9 cellular contexts compared by ENCODE assay signal in genomic region chr12:8644345-8645248, GRCh38. TPM values are rescaled to one million over a fixed set of nuclear protein-coding genes. Genes with fewer than 3 reads are reported as not detected.
DNase-seq lines count a peak whose midpoint lies in the region; ATAC-seq lines count a peak whose summit lies in the region.
"Had no signal": no experiment of that assay in that cellular context is flagged by ENCODE, and none has a peak within 500 bp of the region (broad histone marks: within the 10 kb centered on the region; RNA-seq: fewer than 3 reads in every experiment).

No MANE protein-coding gene starts in this region.

- H3K4me1 Mint-ChIP-seq in natural killer cell treated with Interleukin-12 subunit alpha and Interleukin-12 subunit beta and Interleukin-15 and Interleukin-18, amount 100 ng/mL, for 72 hours (ENCODE audit: low read depth in 2 of 2) = peaks cover 34 to 43% of the 10 kb centered on the region in 2 donors
- H3K4me1 Mint-ChIP-seq: nephron had no signal

- H3K27ac Mint-ChIP-seq in natural killer cell treated with Interleukin-12 subunit alpha and Interleukin-12 subunit beta and Interleukin-15 and Interleukin-18, amount 100 ng/mL, for 72 hours = peak overlapping the region; percentile 34 to 62
- H3K27ac Mint-ChIP-seq: nephron had no signal

- peaks cover 14 to 24% of the 10 kb centered on the region in 2 donors for H3K27me3 Mint-ChIP-seq in natural killer cell treated with Interleukin-12 subunit alpha and Interleukin-12 subunit beta and Interleukin-15 and Interleukin-18, amount 100 ng/mL, for 72 hours

- ATAC-seq in HG03159 (IDR thresholded peaks at IDR 0.05; ENCODE audit: unreplicated experiment) = peak; percentile 68
- peak; percentile 80 to 84 for ATAC-seq in natural killer cell treated with Interleukin-12 subunit alpha and Interleukin-12 subunit beta and Interleukin-15 and Interleukin-18, amount 100 ng/mL, for 72 hours

- no peaks in the 10 kb centered on the region for H3K36me3 Mint-ChIP-seq in natural killer cell treated with Interleukin-12 subunit alpha and Interleukin-12 subunit beta and Interleukin-15 and Interleukin-18, amount 100 ng/mL, for 72 hours

- DNase-seq in activated CD4-positive, CD25-positive, alpha-beta regulatory T cell (lab: John Stamatoyannopoulos, UW) = peak in 3 of 4 experiments; percentile 1 to 4 (median 3)
- no peak for DNase-seq in activated CD4-positive, CD25-positive, alpha-beta regulatory T cell treated with anti-CD3 and anti-CD28 coated beads, Interleukin-2, amount 50 U/mL, for 72 hours
- DNase-seq in activated CD4-positive, alpha-beta T cell treated with anti-CD3 and anti-CD28 coated beads, Interleukin-2, amount 50 U/mL, for 1 hour = peak; percentile 26
- DNase-seq in natural killer cell treated with Interleukin-12 subunit alpha and Interleukin-12 subunit beta and Interleukin-15 and Interleukin-18, amount 100 ng/mL, for 72 hours (ENCODE audit: low spot score) = peak; percentile 76
- DNase-seq in NCI-H2196 treated with DMSO at 0.1 percent for 48 hours (lab: John Stamatoyannopoulos, UW; ENCODE audit: unreplicated experiment) = no peak
- no peak for DNase-seq in anterior cingulate cortex (lab: John Stamatoyannopoulos, UW)
- no peak for DNase-seq in NCI-H1092 (lab: John Stamatoyannopoulos, UW)

- peak overlapping the region; percentile 81 for H3K4me3 Mint-ChIP-seq in natural killer cell treated with Interleukin-12 subunit alpha and Interleukin-12 subunit beta and Interleukin-15 and Interleukin-18, amount 100 ng/mL, for 72 hours
- H3K4me3 Mint-ChIP-seq: nephron had no signal

- H3K9me3 Mint-ChIP-seq in natural killer cell treated with Interleukin-12 subunit alpha and Interleukin-12 subunit beta and Interleukin-15 and Interleukin-18, amount 100 ng/mL, for 72 hours = no peaks in the 10 kb centered on the region
- H3K9me3 Mint-ChIP-seq: nephron had no signal

RNA-seq across cellular contexts. Expression of gene MFAP5, which starts 18.0 kb away (rescaled TPM):
- total RNA-seq in natural killer cell treated with Interleukin-12 subunit alpha and Interleukin-12 subunit beta and Interleukin-15 and Interleukin-18, amount 100 ng/mL, for 72 hours = not detected

RNA-seq across cellular contexts. Expression of gene AICDA, which starts 31.9 kb away (rescaled TPM):
- total RNA-seq in natural killer cell treated with Interleukin-12 subunit alpha and Interleukin-12 subunit beta and Interleukin-15 and Interleukin-18, amount 100 ng/mL, for 72 hours = under 1 TPM in 1 of 2 donors, not detected in 1; 0.67 TPM

RNA-seq across cellular contexts. Expression of gene RIMKLB, which starts 53.2 kb away (rescaled TPM):
- 1 to 10 TPM; 2.3 to 5.5 TPM for total RNA-seq in natural killer cell treated with Interleukin-12 subunit alpha and Interleukin-12 subunit beta and Interleukin-15 and Interleukin-18, amount 100 ng/mL, for 72 hours

Comparison
In these comparisons a context has a peak if more than half of its experiments do, and no peak if none do; other contexts are left out.
1. DNase-seq: peak in activated CD4-positive, CD25-positive, alpha-beta regulatory T cell (3 of 4), activated CD4-positive, alpha-beta T cell treated with anti-CD3 and anti-CD28 coated beads, Interleukin-2, amount 50 U/mL, for 1 hour (single experiment) and natural killer cell treated with Interleukin-12 subunit alpha and Interleukin-12 subunit beta and Interleukin-15 and Interleukin-18, amount 100 ng/mL, for 72 hours (single experiment); none in activated CD4-positive, CD25-positive, alpha-beta regulatory T cell treated with anti-CD3 and anti-CD28 coated beads, Interleukin-2, amount 50 U/mL, for 72 hours (single experiment), NCI-H2196 treated with DMSO at 0.1 percent for 48 hours (single experiment), anterior cingulate cortex (0 of 58) and NCI-H1092 (single experiment).